19 cellular contexts compared by ENCODE assay signal in the genomic region with DNA sequence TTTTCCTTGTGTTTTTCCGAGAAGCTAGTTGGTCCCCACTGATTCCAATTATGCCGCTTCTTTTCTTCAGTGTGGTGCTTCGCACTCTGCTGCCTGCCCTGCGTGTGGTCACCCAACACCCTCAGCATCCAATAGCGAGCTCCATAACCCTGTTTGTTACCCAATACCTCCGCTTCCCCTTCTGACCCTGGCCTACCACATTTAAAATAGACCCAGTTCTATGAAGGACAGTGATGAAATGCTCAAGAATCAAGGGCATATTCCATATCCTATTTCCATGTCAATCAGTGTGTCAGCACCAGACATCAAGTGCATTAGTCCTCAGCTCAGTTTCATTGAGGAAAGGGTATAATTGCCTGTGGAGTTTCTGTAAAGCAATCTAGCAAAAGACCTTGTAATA. TPM values are rescaled to one million over a fixed set of nuclear protein-coding genes. Genes with fewer than 3 reads are reported as not detected.
A peak's percentile ranks its signal among the peaks of the same experiment; 100 is the strongest.
DNase-seq lines count a peak whose midpoint lies in the region; ATAC-seq and TF ChIP-seq lines count a peak whose summit lies in the region.
"Had no signal": no experiment of that assay in that cellular context is flagged by ENCODE, and none has a peak within 500 bp of the region (broad histone marks: within the 10 kb centered on the region; RNA-seq: fewer than 3 reads in every experiment).

No MANE protein-coding gene starts in this region.

- TF ChIP-seq CTCF in left ventricle myocardium inferior (IDR thresholded peaks at IDR 0.05; ENCODE audit: borderline replicate concordance) (no peak), right atrium auricular region (IDR thresholded peaks at IDR 0.05) (no peak), brain (conservative IDR thresholded peaks at IDR 0.05) (no peak), glutamatergic neuron (IDR thresholded peaks at IDR 0.05; ENCODE audit: partially characterized antibody, unreplicated experiment) (no peak)

- no peak for DNase-seq in left ventricle myocardium inferior
- DNase-seq in right atrium auricular region (ENCODE audit: low spot score) = no peak
- DNase-seq in pons (ENCODE audit: low spot score) = peak; percentile 39
- no peak for DNase-seq in glutamatergic neuron
- no peak for DNase-seq in activated CD8-positive, alpha-beta T cell treated with anti-CD3 and anti-CD28 coated beads, Interleukin-2, amount 10 ng/mL, durations not matched to agents 7 days and 5 days
- DNase-seq in DMS53 treated with DMSO at 0.1 percent for 48 hours (lab: John Stamatoyannopoulos, UW; ENCODE audit: unreplicated experiment) = no peak

- ATAC-seq in activated CD8-positive, alpha-beta T cell treated with anti-CD3 and anti-CD28 coated beads, Interleukin-2, amount 10 ng/mL, durations not matched to agents 7 days and 5 days = no peak
- no peak for ATAC-seq in HG03442 (IDR thresholded peaks at IDR 0.05; ENCODE audit: unreplicated experiment)

- CTCF ChIA-PET in activated CD8-positive, alpha-beta T cell treated with anti-CD3 and anti-CD28 coated beads, Interleukin-2, amount 10 ng/mL, durations not matched to agents 7 days and 5 days (lab: Charles Lee) = interaction anchor here (0.9 to 9.2 kb wide), 36 partner anchors 8 to 287 kb away, joined by 3 to 193 read pairs (median 8); partner anchors contain the start of genes ARHGEF40, NDRG2, RNASE13 and RNASE7

- peak overlapping the region in 4 of 5 experiments; percentile 5 to 69 (median 30) for H3K27ac Mint-ChIP-seq in brain
- H3K27ac Mint-ChIP-seq in glutamatergic neuron (ENCODE audit: unreplicated experiment) = no peak overlapping the region
- no peak overlapping the region for H3K27ac Mint-ChIP-seq in activated CD8-positive, alpha-beta T cell treated with anti-CD3 and anti-CD28 coated beads, Interleukin-2, amount 10 ng/mL, durations not matched to agents 7 days and 5 days
- H3K27ac Mint-ChIP-seq: stimulated activated naive CD8-positive, alpha-beta T cell treated with anti-CD3 and anti-CD28 coated beads, Interleukin-15, Interleukin-2, amounts not matched to agents 100 ng/mL and 50 ng/mL, for 24 hours; T-helper 1 cell treated with Interleukin-12 subunit alpha and Interleukin-12 subunit beta and Interleukin-4 antibody, amounts not matched to agents 30 μg/mL and 1 μg/mL, for 36 hours had no signal

- H3K27ac ChIP-seq in left ventricle myocardium inferior (replicated peaks) = peak overlapping the region; percentile 51
- H3K27ac ChIP-seq in right atrium auricular region = peak overlapping the region in 1 of 2 donors; percentile 13
- H3K27ac ChIP-seq: A549; BLaER1 treated with 17β-estradiol and CSF1 and Interleukin-3, amounts not matched to agents 10 nM and 100 nM; VCaP had no signal

- H3K4me3 Mint-ChIP-seq in brain (no peak overlapping the region), glutamatergic neuron (ENCODE audit: unreplicated experiment) (no peak overlapping the region)
- no peak overlapping the region for H3K4me3 Mint-ChIP-seq in activated CD8-positive, alpha-beta T cell treated with anti-CD3 and anti-CD28 coated beads, Interleukin-2, amount 10 ng/mL, durations not matched to agents 7 days and 5 days
- H3K4me3 Mint-ChIP-seq: central memory CD8-positive, alpha-beta T cell; nephron; stimulated activated naive CD8-positive, alpha-beta T cell treated with anti-CD3 and anti-CD28 coated beads, Interleukin-15, Interleukin-2, amounts not matched to agents 100 ng/mL and 50 ng/mL, for 24 hours; T-helper 1 cell treated with Interleukin-12 subunit alpha and Interleukin-12 subunit beta and Interleukin-4 antibody, amounts not matched to agents 30 μg/mL and 1 μg/mL, for 36 hours; type B pancreatic cell had no signal

- peaks cover 11% of the 10 kb centered on the region for H3K27me3 Mint-ChIP-seq in brain
- no peaks in the 10 kb centered on the region for H3K27me3 Mint-ChIP-seq in glutamatergic neuron (ENCODE audit: unreplicated experiment)
- peaks cover 21% of the 10 kb centered on the region for H3K27me3 Mint-ChIP-seq in activated CD8-positive, alpha-beta T cell treated with anti-CD3 and anti-CD28 coated beads, Interleukin-2, amount 10 ng/mL, durations not matched to agents 7 days and 5 days (ENCODE audit: low read depth)

- peaks cover 15% of the 10 kb centered on the region for H3K4me1 Mint-ChIP-seq in brain
- peaks cover 3% of the 10 kb centered on the region for H3K4me1 Mint-ChIP-seq in glutamatergic neuron (ENCODE audit: low read depth, unreplicated experiment)
- H3K4me1 Mint-ChIP-seq in activated CD8-positive, alpha-beta T cell treated with anti-CD3 and anti-CD28 coated beads, Interleukin-2, amount 10 ng/mL, durations not matched to agents 7 days and 5 days (ENCODE audit: low read depth) = no peaks in the 10 kb centered on the region

- intact Hi-C loops in left ventricle myocardium inferior (cut with micrococcal nuclease) = loop anchor here (2.0 kb wide), 1 partner anchor 25 kb away; no protein-coding TSS in a partner anchor

- H3K4me1 ChIP-seq in left ventricle myocardium inferior = peaks cover 41% of the 10 kb centered on the region
- peaks cover 0 to 5% of the 10 kb centered on the region in 2 donors for H3K4me1 ChIP-seq in right atrium auricular region
- H3K4me1 ChIP-seq: A549 had no signal

- no peaks in the 10 kb centered on the region for H3K9me3 ChIP-seq in left ventricle myocardium inferior (replicated peaks)
- no peaks in the 10 kb centered on the region for H3K9me3 ChIP-seq in right atrium auricular region
- H3K9me3 ChIP-seq: A549; BLaER1 treated with 17β-estradiol and CSF1 and Interleukin-3, amounts not matched to agents 10 nM and 100 nM had no signal

- POLR2A ChIA-PET in activated CD8-positive, alpha-beta T cell treated with anti-CD3 and anti-CD28 coated beads, Interleukin-2, amount 10 ng/mL, durations not matched to agents 7 days and 5 days (lab: Charles Lee) = interaction anchor here (1.0 to 1.5 kb wide), 2 partner anchors 25 to 89 kb away, joined by 3 to 6 read pairs; no protein-coding TSS in a partner anchor

- H3K36me3 Mint-ChIP-seq in brain (peaks cover 8% of the 10 kb centered on the region), glutamatergic neuron (ENCODE audit: unreplicated experiment) (no peaks in the 10 kb centered on the region)
- no peaks in the 10 kb centered on the region for H3K36me3 Mint-ChIP-seq in activated CD8-positive, alpha-beta T cell treated with anti-CD3 and anti-CD28 coated beads, Interleukin-2, amount 10 ng/mL, durations not matched to agents 7 days and 5 days (ENCODE audit: low read depth)
- H3K36me3 Mint-ChIP-seq: type B pancreatic cell had no signal

- H3K9me3 Mint-ChIP-seq in brain = no peaks in the 10 kb centered on the region
- peaks cover 2% of the 10 kb centered on the region for H3K9me3 Mint-ChIP-seq in glutamatergic neuron (ENCODE audit: unreplicated experiment)
- H3K9me3 Mint-ChIP-seq in activated CD8-positive, alpha-beta T cell treated with anti-CD3 and anti-CD28 coated beads, Interleukin-2, amount 10 ng/mL, durations not matched to agents 7 days and 5 days (ENCODE audit: insufficient read depth) = no peaks in the 10 kb centered on the region
- H3K9me3 Mint-ChIP-seq: central memory CD8-positive, alpha-beta T cell; nephron; stimulated activated naive CD8-positive, alpha-beta T cell treated with anti-CD3 and anti-CD28 coated beads, Interleukin-15, Interleukin-2, amounts not matched to agents 100 ng/mL and 50 ng/mL, for 24 hours; T-helper 1 cell treated with Interleukin-12 subunit alpha and Interleukin-12 subunit beta and Interleukin-4 antibody, amounts not matched to agents 30 μg/mL and 1 μg/mL, for 36 hours; type B pancreatic cell had no signal

- H3K4me3 ChIP-seq in left ventricle myocardium inferior (no peak overlapping the region), right atrium auricular region (no peak overlapping the region)
- H3K4me3 ChIP-seq: A549; BLaER1 treated with 17β-estradiol and CSF1 and Interleukin-3, amounts not matched to agents 10 nM and 100 nM had no signal

- H3K36me3 ChIP-seq in left ventricle myocardium inferior (peaks cover 43% of the 10 kb centered on the region), right atrium auricular region (peaks cover 38% of the 10 kb centered on the region)

- no peaks in the 10 kb centered on the region for H3K27me3 ChIP-seq in left ventricle myocardium inferior (ENCODE audit: low read depth)
- H3K27me3 ChIP-seq in right atrium auricular region = no peaks in the 10 kb centered on the region
- H3K27me3 ChIP-seq: BLaER1 treated with 17β-estradiol and CSF1 and Interleukin-3, amounts not matched to agents 10 nM and 100 nM had no signal

RNA-seq across cellular contexts. Expression of gene NDRG2, which starts 9.5 kb away (rescaled TPM):
- total RNA-seq in left ventricle myocardium inferior = 346 TPM
- total RNA-seq in right atrium auricular region = 100 to 1,000 TPM; 335 to 360 TPM
- polyA plus RNA-seq in brain (ENCODE audit: insufficient read depth, low read depth, low replicate concordance) = 870 TPM
- total RNA-seq in glutamatergic neuron (ENCODE audit: unreplicated experiment) = 33.1 TPM
- total RNA-seq in activated CD8-positive, alpha-beta T cell treated with anti-CD3 and anti-CD28 coated beads, Interleukin-2, amount 10 ng/mL, durations not matched to agents 7 days and 5 days = 1 to 10 TPM; 6.2 to 7.6 TPM

RNA-seq across cellular contexts. Expression of gene TPPP2, which starts 14.7 kb away (rescaled TPM):
- 1.6 TPM for total RNA-seq in left ventricle myocardium inferior
- under 1 TPM in 1 of 2 donors, not detected in 1; 0.86 TPM for total RNA-seq in right atrium auricular region
- not detected for polyA plus RNA-seq in brain (ENCODE audit: insufficient read depth, low read depth, low replicate concordance)
- not detected for total RNA-seq in glutamatergic neuron (ENCODE audit: unreplicated experiment)
- not detected for total RNA-seq in activated CD8-positive, alpha-beta T cell treated with anti-CD3 and anti-CD28 coated beads, Interleukin-2, amount 10 ng/mL, durations not matched to agents 7 days and 5 days
- total RNA-seq: esophagus mucosa, posterior vena cava had no signal
- polyA plus RNA-seq: A549 had no signal

RNA-seq across cellular contexts. Expression of gene SLC39A2, which starts 16.2 kb away (rescaled TPM):
- total RNA-seq in left ventricle myocardium inferior = not detected
- total RNA-seq in right atrium auricular region = not detected
- polyA plus RNA-seq in brain (ENCODE audit: insufficient read depth, low read depth, low replicate concordance) = not detected
- total RNA-seq in glutamatergic neuron (ENCODE audit: unreplicated experiment) = not detected
- total RNA-seq in activated CD8-positive, alpha-beta T cell treated with anti-CD3 and anti-CD28 coated beads, Interleukin-2, amount 10 ng/mL, durations not matched to agents 7 days and 5 days = not detected
- polyA plus RNA-seq: A549 had no signal

RNA-seq across cellular contexts. Expression of gene RNASE13, which starts 19.3 kb away (rescaled TPM):
- not detected for total RNA-seq in left ventricle myocardium inferior
- not detected for total RNA-seq in right atrium auricular region
- polyA plus RNA-seq in brain (ENCODE audit: insufficient read depth, low read depth, low replicate concordance) = not detected
- total RNA-seq in glutamatergic neuron (ENCODE audit: unreplicated experiment) = not detected
- total RNA-seq in activated CD8-positive, alpha-beta T cell treated with anti-CD3 and anti-CD28 coated beads, Interleukin-2, amount 10 ng/mL, durations not matched to agents 7 days and 5 days = not detected
- total RNA-seq: esophagus mucosa, posterior vena cava had no signal
- polyA plus RNA-seq: A549, small intestine had no signal

RNA-seq across cellular contexts. Expression of gene METTL17, which starts 25.5 kb away (rescaled TPM):
- total RNA-seq in left ventricle myocardium inferior (37.3 TPM), right atrium auricular region (10 to 100 TPM; 28.9 to 37.8 TPM), glutamatergic neuron (ENCODE audit: unreplicated experiment) (81.5 TPM)
- 16.4 TPM for polyA plus RNA-seq in brain (ENCODE audit: insufficient read depth, low read depth, low replicate concordance)
- total RNA-seq in activated CD8-positive, alpha-beta T cell treated with anti-CD3 and anti-CD28 coated beads, Interleukin-2, amount 10 ng/mL, durations not matched to agents 7 days and 5 days = 100 to 1,000 TPM in 1 of 2 experiments, 10 to 100 TPM in 1; 97.5 to 103 TPM

Comparison
In these comparisons a context has a peak if more than half of its experiments do, and no peak if none do; other contexts are left out.
1. H3K27ac Mint-ChIP-seq: peak in brain (4 of 5); none in glutamatergic neuron (single experiment) and activated CD8-positive, alpha-beta T cell treated with anti-CD3 and anti-CD28 coated beads, Interleukin-2, amount 10 ng/mL, durations not matched to agents 7 days and 5 days (single experiment).